1 cellular context compared by ENCODE assay signal in genomic region chr5:110413856-110414255, GRCh38.
A peak's percentile ranks its signal among the peaks of the same experiment; 100 is the strongest.
TF ChIP-seq lines count a peak whose summit lies in the region.

No MANE protein-coding gene starts in this region.

TF ChIP-seq in SK-N-SH, 30 proteins besides CTCF, POLR2A, EP300 and RAD21 (continued from another document):
- TF ChIP-seq USF1 (IDR thresholded peaks at IDR 0.05; ENCODE audit: borderline replicate concordance, low read depth) (peak; percentile 65), REST (IDR thresholded peaks at IDR 0.05; ENCODE audit: low read depth, low read length) (no peak), FOXM1 (IDR thresholded peaks at IDR 0.05; ENCODE audit: low read depth) (peak; percentile 79), ELF1 (IDR thresholded peaks at IDR 0.05) (no peak), GATA2 (CRISPR knock-in tag; IDR thresholded peaks at IDR 0.05) (no peak), SIN3A (IDR thresholded peaks at IDR 0.05; ENCODE audit: borderline replicate concordance, low read depth, low read length) (no peak), USF2 (IDR thresholded peaks at IDR 0.05; ENCODE audit: borderline replicate concordance, low read depth, low read length) (no peak), FOXJ3 (CRISPR knock-in tag; IDR thresholded peaks at IDR 0.05) (no peak), SMC3 (IDR thresholded peaks at IDR 0.05; ENCODE audit: low read depth, low read length) (no peak), CHD2 (IDR thresholded peaks at IDR 0.05; ENCODE audit: low read length, partially characterized antibody) (no peak), YY1 (IDR thresholded peaks at IDR 0.05; ENCODE audit: low read depth) (no peak), JUND (IDR thresholded peaks at IDR 0.05) (peak; percentile 98), POLR2AphosphoS5 (IDR thresholded peaks at IDR 0.05; ENCODE audit: low read depth, low read length) (peak; percentile 66; the same call in 1 of the 2 replicates), EZH2phosphoT487 (IDR thresholded peaks at IDR 0.05; ENCODE audit: borderline replicate concordance, low read depth) (no peak), ZBTB33 (IDR thresholded peaks at IDR 0.05; ENCODE audit: borderline replicate concordance, low read depth) (peak; percentile 65; the same call in 1 of the 2 replicates), TEAD4 (IDR thresholded peaks at IDR 0.05; ENCODE audit: borderline replicate concordance, insufficient read depth) (peak; percentile 96)
